ENCODE assay signal across 35 cellular contexts in the genomic region with DNA sequence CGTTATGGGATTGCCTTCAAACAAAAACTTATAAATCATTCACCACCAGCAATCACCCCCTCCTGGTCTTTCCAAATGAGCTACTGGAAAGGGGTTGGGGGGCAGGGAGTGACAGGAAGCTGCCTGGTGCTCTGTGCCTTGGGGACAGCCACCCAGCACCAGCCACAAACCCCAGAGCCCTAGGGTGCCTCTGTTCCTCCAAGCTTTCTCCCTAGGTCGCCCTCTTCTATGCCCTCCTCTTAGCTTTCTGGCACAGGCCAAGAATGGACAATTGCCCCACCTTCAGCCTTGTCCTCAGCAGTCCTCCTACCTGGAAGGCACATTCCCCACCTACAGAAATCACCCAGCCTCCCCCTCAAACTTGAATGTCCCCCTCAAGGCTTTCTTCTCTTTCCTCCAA. TPM values are rescaled to one million over a fixed set of nuclear protein-coding genes. Genes with fewer than 3 reads are reported as not detected.
DNase-seq lines count a peak whose midpoint lies in the region; ATAC-seq and TF ChIP-seq lines count a peak whose summit lies in the region.
"Had no signal": no experiment of that assay in that cellular context is flagged by ENCODE, and none has a peak within 500 bp of the region (broad histone marks: within the 10 kb centered on the region; RNA-seq: fewer than 3 reads in every experiment).

No MANE protein-coding gene starts in this region.

- H3K36me3 ChIP-seq in mesenchymal stem cell (ENCODE audit: control insufficient read depth in 1 of 2, insufficient read depth in 2 of 2, low read depth in 1 of 2, low read length in 2 of 2) (peaks cover 0 to 50% of the 10 kb centered on the region in 2 experiments), SJCRH30 (no peaks in the 10 kb centered on the region), body of pancreas (replicated peaks in 1 of 2; ENCODE audit: insufficient read depth in 1 of 2, low read depth in 2 of 2) (no peaks in the 10 kb centered on the region)
- H3K36me3 ChIP-seq: gastrocnemius medialis had no signal

- peaks cover 12% of the 10 kb centered on the region for H3K79me1 ChIP-seq in mesenchymal stem cell (replicated peaks; ENCODE audit: low read length, poor library complexity, severe bottlenecking)

- no peak overlapping the region for H2BK120ac ChIP-seq in mesenchymal stem cell (ENCODE audit: low read depth, low read length)

- no peak overlapping the region for H4K91ac ChIP-seq in mesenchymal stem cell (ENCODE audit: low read length)

- H3K9ac ChIP-seq in mesenchymal stem cell (ENCODE audit: low read length), result no peak overlapping the region

- ATAC-seq in GM19324 (IDR thresholded peaks at IDR 0.05; ENCODE audit: low FRiP score, unreplicated experiment), result no peak
- no peak for ATAC-seq in body of pancreas
- ATAC-seq: gastrocnemius medialis, HCT116, left cardiac atrium, natural killer cell had no signal

- no peak overlapping the region for H2BK12ac ChIP-seq in mesenchymal stem cell (ENCODE audit: low read length in 2 of 2)

- POLR2A ChIA-PET in AG04449 (lab: Yijun Ruan, JAX), result no interaction called here

- in situ Hi-C loops in astrocyte of the cerebellum (cut with HindIII; ENCODE audit: low sequenced_read_pairs), result no loop called here

- DNase-seq in AG04449 (ENCODE audit: low read depth, low spot score) (no peak), GM12865 (ENCODE audit: low read depth) (no peak), astrocyte of the cerebellum (ENCODE audit: low read depth) (no peak), mesenchymal stem cell (no peak), SJCRH30 (no peak), putamen (ENCODE audit: low spot score) (no peak), body of pancreas (no peak)
- DNase-seq: 8988T; activated CD4-positive, alpha-beta T cell treated with anti-CD3 and anti-CD28 coated beads for 48 hours; activated effector memory CD4-positive, alpha-beta T cell treated with anti-CD3 and anti-CD28 coated beads, Interleukin-2, amount 50 U/mL, for 16 hours; aorta; CD8-positive, alpha-beta memory T cell; central memory CD4-positive, alpha-beta T cell; dermis blood vessel endothelial cell; gastrocnemius medialis; Kasumi-1; left cardiac atrium; MV-4-11; natural killer cell; NCI-H146; NCI-H774; nucleus accumbens; SIG-M5; stimulated activated naive CD4-positive, alpha-beta T cell treated with Interleukin-2 at 50 U/mL for 16 hours; SW 1271; T1000 had no signal

- H3K4me3 ChIP-seq in AG04449 (ENCODE audit: low read depth, low read length) (peak overlapping the region; percentile 78), GM12865 (ENCODE audit: low read depth, low read length) (peak overlapping the region; percentile 61), astrocyte of the cerebellum (ENCODE audit: low read depth, low read length) (peak overlapping the region; percentile 4), mesenchymal stem cell (ENCODE audit: insufficient read depth in 1 of 2, low read depth in 1 of 2, low read length in 2 of 2) (peak overlapping the region in 1 of 2 experiments; percentile 28), SJCRH30 (no peak overlapping the region), body of pancreas (no peak overlapping the region)
- H3K4me3 ChIP-seq: gastrocnemius medialis, hepatocyte, lung, skin epidermis had no signal

- H3K4me1 ChIP-seq in mesenchymal stem cell (ENCODE audit: control insufficient read depth, insufficient read depth, low read depth, low read length) (peaks cover 39% of the 10 kb centered on the region), SJCRH30 (no peaks in the 10 kb centered on the region), body of pancreas (peaks cover 26% of the 10 kb centered on the region)

- H3K27ac ChIP-seq in mesenchymal stem cell (ENCODE audit: low read length, poor library complexity, severe bottlenecking), result no peak overlapping the region
- no peak overlapping the region for H3K27ac ChIP-seq in SJCRH30
- H3K27ac ChIP-seq in body of pancreas, result no peak overlapping the region
- H3K27ac ChIP-seq: gastrocnemius medialis, hepatocyte, skin epidermis, VCaP had no signal

- H3K4me2 ChIP-seq in mesenchymal stem cell (ENCODE audit: low read length, poor library complexity, severe bottlenecking), result peak overlapping the region; percentile 76
- H3K4me2 ChIP-seq: hepatocyte had no signal

- intact Hi-C loops in body of pancreas (cut with DNase I), result no loop called here

- no peak overlapping the region for H3K14ac ChIP-seq in mesenchymal stem cell (ENCODE audit: low read length in 2 of 2)

- TF ChIP-seq CTCF in AG04449 (IDR thresholded peaks at IDR 0.05; ENCODE audit: insufficient read depth, low read length, missing control alignments) (no peak), GM12865 (IDR thresholded peaks at IDR 0.05; ENCODE audit: insufficient read depth, low read depth, low read length, missing control alignments) (no peak), astrocyte of the cerebellum (IDR thresholded peaks at IDR 0.05; ENCODE audit: low read depth, low read length, missing control alignments) (no peak), body of pancreas (IDR thresholded peaks at IDR 0.05) (no peak)

- H4K8ac ChIP-seq in mesenchymal stem cell (ENCODE audit: low read length), result no peak overlapping the region

- TF ChIP-seq POLR2A in body of pancreas (IDR thresholded peaks at IDR 0.05), result no peak

- CTCF ChIA-PET in AG04449 (lab: Yijun Ruan, JAX), result interaction anchor here (0.9 to 10.2 kb wide), 13 partner anchors 8 to 204 kb away, joined by 3 to 70 read pairs (median 3); no protein-coding TSS in a partner anchor

- 100% methylated on average over 1 of the region's 2 CpGs for WGBS in mesenchymal stem cell
- 81 to 87% methylated on average over 2 of the region's 2 CpGs for WGBS in body of pancreas, 2 donors

- no peak overlapping the region for H3K23ac ChIP-seq in mesenchymal stem cell (ENCODE audit: low read length in 2 of 2)

- H2BK5ac ChIP-seq in mesenchymal stem cell (ENCODE audit: low read depth, low read length, poor library complexity, severe bottlenecking), result no peak overlapping the region

- H2AK5ac ChIP-seq in mesenchymal stem cell (ENCODE audit: low read length, severe bottlenecking), result peak overlapping the region; percentile 33

- H2AFZ ChIP-seq in mesenchymal stem cell (ENCODE audit: low read depth, low read length), result no peak overlapping the region
- H2AFZ ChIP-seq: hepatocyte had no signal

- H3K4ac ChIP-seq in mesenchymal stem cell (ENCODE audit: low read depth in 1 of 2, low read length in 2 of 2), result no peak overlapping the region

- no peak overlapping the region for H3K18ac ChIP-seq in mesenchymal stem cell (ENCODE audit: low read depth in 1 of 2, low read length in 2 of 2)

- peaks cover 0 to 62% of the 10 kb centered on the region in 2 experiments for H3K27me3 ChIP-seq in mesenchymal stem cell (ENCODE audit: control insufficient read depth in 1 of 2, insufficient read depth in 1 of 2, low read length in 2 of 2)
- no peaks in the 10 kb centered on the region for H3K27me3 ChIP-seq in SJCRH30
- H3K27me3 ChIP-seq in body of pancreas, result peaks cover 0 to 10% of the 10 kb centered on the region in 2 donors

- no peak overlapping the region for H2BK15ac ChIP-seq in mesenchymal stem cell (ENCODE audit: low read depth, poor library complexity, severe bottlenecking)

- no peaks in the 10 kb centered on the region for H3K9me3 ChIP-seq in mesenchymal stem cell (ENCODE audit: control insufficient read depth, low read length)
- H3K9me3 ChIP-seq in SJCRH30 (replicated peaks), result 0 out of 2 replicates have a peak, but pooled peaks cover 3% of the 10 kb centered on the region
- no peaks in the 10 kb centered on the region for H3K9me3 ChIP-seq in body of pancreas
- H3K9me3 ChIP-seq: gastrocnemius medialis had no signal

RNA-seq across cellular contexts. Expression of a gene that starts 3.3 kb away (rescaled TPM):
- polyA plus RNA-seq in mesenchymal stem cell (2013, experiment 1 of 2), result 1.6 TPM
- polyA plus RNA-seq in mesenchymal stem cell (2013, experiment 2 of 2), result 1.7 TPM
- 1.1 and 1.7 TPM in 2 replicates for total RNA-seq in SJCRH30 (2014; rRNA removed; shearing (Covaris generic))
- under 1 TPM in 1 of 2 donors, not detected in 1; 0.33 TPM for total RNA-seq in body of pancreas

RNA-seq across cellular contexts. Expression of a gene that starts 32.5 kb away (rescaled TPM):
- not detected for polyA plus RNA-seq in mesenchymal stem cell (2013, experiment 1 of 2)
- polyA plus RNA-seq in mesenchymal stem cell (2013, experiment 2 of 2), result not detected
- 21.9 and 24.1 TPM in 2 replicates for total RNA-seq in SJCRH30 (2014; rRNA removed; shearing (Covaris generic))
- total RNA-seq in body of pancreas, result not detected
- total RNA-seq: aorta; CD8-positive, alpha-beta memory T cell; dermis blood vessel endothelial cell; hepatocyte; lung; mononuclear cell; natural killer cell; pulmonary artery endothelial cell; temporal lobe had no signal
- polyA plus RNA-seq: CD8-positive, alpha-beta memory T cell; hepatocyte had no signal

Comparison
In these comparisons a context has a peak if more than half of its experiments do, and no peak if none do; other contexts are left out.
1. H3K4me3 ChIP-seq: peak in AG04449 (single experiment), GM12865 (single experiment) and astrocyte of the cerebellum (single experiment); none in SJCRH30 (single experiment) and body of pancreas (0 of 2).
2. RNA of a gene that starts 32.5 kb away (total RNA-seq): 21.9 to 24.1 TPM in SJCRH30; not detected in body of pancreas; every median in the first group is over 10 times any median in the second.